9 cellular contexts compared by ENCODE assay signal in genomic region chr20:9617940-9618339, GRCh38.
DNase-seq lines count a peak whose midpoint lies in the region; ATAC-seq, FAIRE-seq and TF ChIP-seq lines count a peak whose summit lies in the region.
"Had no signal": no experiment of that assay in that cellular context is flagged by ENCODE, and none has a peak within 500 bp of the region (broad histone marks: within the 10 kb centered on the region; RNA-seq: fewer than 3 reads in every experiment).

No MANE protein-coding gene starts in this region.

- ATAC-seq in GM21367 (IDR thresholded peaks at IDR 0.05; ENCODE audit: unreplicated experiment) (no peak), HG02885 (IDR thresholded peaks at IDR 0.05; ENCODE audit: poor library complexity, unreplicated experiment) (no peak)

- no peak overlapping the region for H3K4me3 Mint-ChIP-seq in nephron

- H3K27me3 ChIP-seq in brain microvascular endothelial cell (replicated peaks) = no peaks in the 10 kb centered on the region

- no peaks in the 10 kb centered on the region for H3K4me1 ChIP-seq in HEK293 (ENCODE audit: control insufficient read depth, insufficient read depth, low read length)

- POLR2A ChIA-PET in HEK293 (lab: Yijun Ruan, JAX) = no interaction called here

- H3K27me3 Mint-ChIP-seq in nephron (ENCODE audit: low read depth) = no peaks in the 10 kb centered on the region

- peaks cover 6% of the 10 kb centered on the region for H3K9me3 Mint-ChIP-seq in nephron

- CTCF ChIA-PET in HEK293 (lab: Yijun Ruan, JAX) = interaction anchor here (0.6 to 5.1 kb wide), 39 partner anchors 10 to 1924 kb away, joined by 3 to 41 read pairs (median 4); no protein-coding TSS in a partner anchor

- H3K27ac Mint-ChIP-seq in nephron = no peak overlapping the region

- H3K4me1 Mint-ChIP-seq in nephron = no peaks in the 10 kb centered on the region

- TF ChIP-seq CTCF in 22Rv1 (IDR thresholded peaks at IDR 0.05) (peak; percentile 82), HEK293 (tag by site-specific recombination; IDR thresholded peaks at IDR 0.05) (peak; percentile 42; the same call in 1 of the 2 replicates), brain microvascular endothelial cell (IDR thresholded peaks at IDR 0.05; ENCODE audit: low read depth, low read length, missing control alignments) (peak; percentile 57), nephron (IDR thresholded peaks at IDR 0.05; ENCODE audit: unreplicated experiment in 3 of 3) (peak; percentile 60 to 69 (median 62))

- in situ Hi-C loops in brain microvascular endothelial cell (cut with HindIII; ENCODE audit: low pct_ligation_motif_present, low sequenced_read_pairs) = loop anchor here (25.0 kb wide), 1 partner anchor 206 kb away; no protein-coding TSS in a partner anchor

- H3K4me3 ChIP-seq in HEK293 (ENCODE audit: low read depth, low read length) (no peak overlapping the region), brain microvascular endothelial cell (ENCODE audit: low read depth, low read length) (no peak overlapping the region)
- H3K4me3 ChIP-seq: skin epidermis had no signal

- no peak for FAIRE-seq in RCC 7860 (lab: Jason Lieb, UNC)

- no peaks in the 10 kb centered on the region for H3K9me3 ChIP-seq in HEK293 (ENCODE audit: control insufficient read depth, insufficient read depth, low read depth, low read length)

- H3K27ac ChIP-seq in 22Rv1 (no peak overlapping the region), HEK293 (ENCODE audit: extremely low read depth, low read depth, low read length) (no peak overlapping the region), brain microvascular endothelial cell (no peak overlapping the region)
- H3K27ac ChIP-seq: skin epidermis had no signal

- H3K36me3 ChIP-seq in HEK293 (ENCODE audit: control insufficient read depth in 2 of 2, insufficient read depth in 1 of 2, low read length in 2 of 2) = no peaks in the 10 kb centered on the region
- H3K36me3 ChIP-seq in brain microvascular endothelial cell (replicated peaks) = no peaks in the 10 kb centered on the region

- no peaks in the 10 kb centered on the region for H3K36me3 Mint-ChIP-seq in nephron (ENCODE audit: low read depth)

- DNase-seq in NCI-H510A treated with DMSO at 0.1 percent for 48 hours (lab: John Stamatoyannopoulos, UW) = peak; percentile 93
- DNase-seq in brain microvascular endothelial cell = peak; percentile 61
- no peak for DNase-seq in RCC 7860 (ENCODE audit: low spot score)

TF ChIP-seq in HEK293, 187 proteins besides CTCF, POLR2A, EP300 and RAD21:
- TF ChIP-seq ZNF341 (tag by site-specific recombination; IDR thresholded peaks at IDR 0.05; ENCODE audit: low read depth) (peak; percentile 54), ZNF600 (tag by site-specific recombination; IDR thresholded peaks at IDR 0.05) (0 out of 2 replicates have a peak, but pooled peaks have one; percentile 15), ZNF555 (tag by site-specific recombination; conservative IDR thresholded peaks at IDR 0.05) (no peak), ZNF654 (tag by site-specific recombination; IDR thresholded peaks at IDR 0.05; ENCODE audit: low read depth) (peak; percentile 93)
